In genomic region chr3:127622772-127623576, GRCh38 we compare ENCODE assay signal across 16 cellular contexts.
"Had no signal": no experiment of that assay in that cellular context is flagged by ENCODE, and none has a peak within 500 bp of the region (broad histone marks: within the 10 kb centered on the region; RNA-seq: fewer than 3 reads in every experiment).

No MANE protein-coding gene starts in this region.

- H3K27me3 ChIP-seq: right atrium auricular region, testis, tibial nerve had no signal

- ATAC-seq: esophagus mucosa; heart right ventricle; naive thymus-derived CD4-positive, alpha-beta T cell had no signal

- H3K36me3 ChIP-seq: right atrium auricular region had no signal

- FAIRE-seq: endometrium, frontal cortex, islet of Langerhans, small intestine had no signal

- H3K9me3 ChIP-seq: heart right ventricle, neutrophil, right atrium auricular region, testis, tibial nerve had no signal

- H3K4me3 ChIP-seq: heart right ventricle, right atrium auricular region, testis, tibial nerve had no signal

- DNase-seq: effector memory CD4-positive, alpha-beta T cell; heart right ventricle; hypothalamus; kidney glomerular epithelial cell; naive thymus-derived CD4-positive, alpha-beta T cell; nephron progenitor cell; small intestine; stimulated activated CD4-positive, alpha-beta T cell treated with anti-CD3 and anti-CD28 coated beads, Interleukin-12 subunit alpha, Interleukin-12 subunit beta, amount 100 ng/mL, for 4 hours; testis had no signal

- H3K27ac ChIP-seq: heart right ventricle, neutrophil, right atrium auricular region, testis, tibial nerve had no signal

- H3K4me1 ChIP-seq: heart right ventricle, right atrium auricular region, testis, tibial nerve had no signal
